ENCODE assay signal across 1 cellular context in genomic region chr16:86798247-86799041, GRCh38.
TF ChIP-seq lines count a peak whose summit lies in the region.

No MANE protein-coding gene starts in this region.

TF ChIP-seq in HEK293, 187 proteins besides CTCF, POLR2A, EP300 and RAD21 (continued from another document):
- no peak for TF ChIP-seq ZNF473 (tag by site-specific recombination; IDR thresholded peaks at IDR 0.05)
- no peak for TF ChIP-seq ZBTB49 (tag by site-specific recombination; IDR thresholded peaks at IDR 0.05; ENCODE audit: low read depth)
- no peak for TF ChIP-seq KLF8 (tag by site-specific recombination; IDR thresholded peaks at IDR 0.05)
- TF ChIP-seq ZNF660 (tag by site-specific recombination; IDR thresholded peaks at IDR 0.05): no peak
- peak; percentile 60 for TF ChIP-seq OSR2 (tag by site-specific recombination; IDR thresholded peaks at IDR 0.05)
- TF ChIP-seq ZNF549 (tag by site-specific recombination; IDR thresholded peaks at IDR 0.05): no peak
- TF ChIP-seq ZNF585B (tag by site-specific recombination; IDR thresholded peaks at IDR 0.05): no peak
- no peak for TF ChIP-seq ZNF157 (tag by site-specific recombination; IDR thresholded peaks at IDR 0.05)
- no peak for TF ChIP-seq ZNF121 (tag by site-specific recombination; IDR thresholded peaks at IDR 0.05)
- no peak for TF ChIP-seq ZNF132 (tag by site-specific recombination; IDR thresholded peaks at IDR 0.05; ENCODE audit: borderline replicate concordance)
- TF ChIP-seq ZNF610 (tag by site-specific recombination; IDR thresholded peaks at IDR 0.05; ENCODE audit: borderline replicate concordance): no peak
- TF ChIP-seq ZFP69B (tag by site-specific recombination; IDR thresholded peaks at IDR 0.05): no peak
- no peak for TF ChIP-seq ZNF658 (tag by site-specific recombination; IDR thresholded peaks at IDR 0.05)
- no peak for TF ChIP-seq ZNF629 (tag by site-specific recombination; IDR thresholded peaks at IDR 0.05)
- peak; percentile 19; the same call in 1 of the 2 replicates for TF ChIP-seq ATF2 (tag by site-specific recombination; IDR thresholded peaks at IDR 0.05; ENCODE audit: low read depth)
- no peak for TF ChIP-seq ZNF354C (tag by site-specific recombination; IDR thresholded peaks at IDR 0.05; ENCODE audit: borderline replicate concordance, low read depth)
- TF ChIP-seq ZNF202 (tag by site-specific recombination; IDR thresholded peaks at IDR 0.05; ENCODE audit: borderline replicate concordance): no peak
- no peak for TF ChIP-seq YY1 (tag by site-specific recombination; IDR thresholded peaks at IDR 0.05)
- TF ChIP-seq ZNF26 (tag by site-specific recombination; IDR thresholded peaks at IDR 0.05): no peak
- no peak for TF ChIP-seq PBX3 (CRISPR knock-in tag; IDR thresholded peaks at IDR 0.05)
- peak; percentile 63 for TF ChIP-seq ZNF335 (tag by site-specific recombination; conservative IDR thresholded peaks at IDR 0.05)
- TF ChIP-seq ZNF426 (tag by site-specific recombination; IDR thresholded peaks at IDR 0.05): no peak
- TF ChIP-seq ZNF558 (tag by site-specific recombination; IDR thresholded peaks at IDR 0.05): peak; percentile 42; the same call in 1 of the 2 replicates
- no peak for TF ChIP-seq ZNF248 (tag by site-specific recombination; IDR thresholded peaks at IDR 0.05)
- 0 out of 2 replicates have a peak, but pooled peaks have one; percentile 22 for TF ChIP-seq KLF1 (tag by site-specific recombination; IDR thresholded peaks at IDR 0.05)
- peak; percentile 35; the same call in 1 of the 2 replicates for TF ChIP-seq ZNF518A (tag by site-specific recombination; conservative IDR thresholded peaks at IDR 0.05; ENCODE audit: low read depth)
- TF ChIP-seq ZNF501 (tag by site-specific recombination; IDR thresholded peaks at IDR 0.05): no peak
- TF ChIP-seq ZNF398 (tag by site-specific recombination; IDR thresholded peaks at IDR 0.05): peak; percentile 65
- TF ChIP-seq ZNF707 (tag by site-specific recombination; IDR thresholded peaks at IDR 0.05): no peak
- TF ChIP-seq ZNF148 (tag by site-specific recombination; IDR thresholded peaks at IDR 0.05; ENCODE audit: borderline replicate concordance): no peak
TF ChIP-seq in HEK293: peak in this region for 11.
